In genomic region chr7:139044813-139045794, GRCh38 we compare ENCODE assay signal across 10 cellular contexts. TPM values are rescaled to one million over a fixed set of nuclear protein-coding genes. Genes with fewer than 3 reads are reported as not detected.
A peak's percentile ranks its signal among the peaks of the same experiment; 100 is the strongest.
DNase-seq lines count a peak whose midpoint lies in the region; ATAC-seq lines count a peak whose summit lies in the region.
"Had no signal": no experiment of that assay in that cellular context is flagged by ENCODE, and none has a peak within 500 bp of the region (broad histone marks: within the 10 kb centered on the region; RNA-seq: fewer than 3 reads in every experiment).

No MANE protein-coding gene starts in this region.

- intact Hi-C loops in activated CD4-positive, alpha-beta T cell treated with anti-CD3 and anti-CD28 coated beads for 36 hours (cut with DNase I, micrococcal nuclease) = loop anchor here (1.0 to 10.0 kb wide), 4 partner anchors 9 to 293 kb away; partner anchors contain the start of gene ZC3HAV1L (in 1 of the 2)
- intact Hi-C loops in activated CD4-positive, alpha-beta memory T cell treated with anti-CD3 and anti-CD28 coated beads for 36 hours (cut with micrococcal nuclease) = loop anchor here (1.0 to 5.0 kb wide), 5 partner anchors 9 to 143 kb away; partner anchors contain the start of gene ZC3HAV1L

- no peak overlapping the region for H3K4me3 Mint-ChIP-seq in activated CD4-positive, alpha-beta T cell treated with anti-CD3 and anti-CD28 coated beads for 36 hours
- no peak overlapping the region for H3K4me3 Mint-ChIP-seq in activated CD4-positive, alpha-beta memory T cell treated with anti-CD3 and anti-CD28 coated beads for 36 hours
- peak overlapping the region in 9 of 10 donors; percentile 40 to 73 (median 55) for H3K4me3 Mint-ChIP-seq in naive thymus-derived CD8-positive, alpha-beta T cell

- CTCF ChIA-PET in activated CD4-positive, alpha-beta T cell treated with anti-CD3 and anti-CD28 coated beads for 36 hours (lab: Charles Lee) = interaction anchor here (0.9 to 2.5 kb wide), 6 partner anchors 8 to 30 kb away, joined by 3 to 6 read pairs (median 4); no protein-coding TSS in a partner anchor
- CTCF ChIA-PET in activated CD4-positive, alpha-beta memory T cell treated with anti-CD3 and anti-CD28 coated beads for 36 hours (lab: Charles Lee) = interaction anchor here (0.9 to 2.1 kb wide), 4 partner anchors 28 to 389 kb away, joined by 3 to 10 read pairs (median 4); no protein-coding TSS in a partner anchor

- in situ Hi-C loops in KBM-7 (cut with MboI; ENCODE audit: low pct_unique_long_range_greater_than_20kb, low sequenced_read_pairs) = no loop called here

- no peaks in the 10 kb centered on the region for H3K27me3 Mint-ChIP-seq in activated CD4-positive, alpha-beta T cell treated with anti-CD3 and anti-CD28 coated beads for 36 hours
- no peaks in the 10 kb centered on the region for H3K27me3 Mint-ChIP-seq in activated CD4-positive, alpha-beta memory T cell treated with anti-CD3 and anti-CD28 coated beads for 36 hours
- no peaks in the 10 kb centered on the region for H3K27me3 Mint-ChIP-seq in naive thymus-derived CD8-positive, alpha-beta T cell

- H3K36me3 Mint-ChIP-seq in activated CD4-positive, alpha-beta T cell treated with anti-CD3 and anti-CD28 coated beads for 36 hours (ENCODE audit: low read depth) = peaks cover 65% of the 10 kb centered on the region
- peaks cover 64% of the 10 kb centered on the region for H3K36me3 Mint-ChIP-seq in activated CD4-positive, alpha-beta memory T cell treated with anti-CD3 and anti-CD28 coated beads for 36 hours
- peaks cover 21 to 72% (median 44%) of the 10 kb centered on the region in 3 donors for H3K36me3 Mint-ChIP-seq in naive thymus-derived CD8-positive, alpha-beta T cell

- peaks cover 73% of the 10 kb centered on the region for H3K4me1 Mint-ChIP-seq in activated CD4-positive, alpha-beta T cell treated with anti-CD3 and anti-CD28 coated beads for 36 hours
- H3K4me1 Mint-ChIP-seq in activated CD4-positive, alpha-beta memory T cell treated with anti-CD3 and anti-CD28 coated beads for 36 hours (ENCODE audit: low read depth) = peaks cover 73% of the 10 kb centered on the region
- peaks cover 31 to 66% (median 64%) of the 10 kb centered on the region in 4 donors for H3K4me1 Mint-ChIP-seq in naive thymus-derived CD8-positive, alpha-beta T cell

- POLR2A ChIA-PET in activated CD4-positive, alpha-beta T cell treated with anti-CD3 and anti-CD28 coated beads for 36 hours (lab: Charles Lee) = interaction anchor here (0.6 kb wide), 1 partner anchor 53 kb away, joined by 7 read pairs; no protein-coding TSS in a partner anchor
- POLR2A ChIA-PET in activated CD4-positive, alpha-beta memory T cell treated with anti-CD3 and anti-CD28 coated beads for 36 hours (lab: Charles Lee) = interaction anchor here (0.9 to 1.4 kb wide), 2 partner anchors 10 kb away, joined by 3 to 4 read pairs; partner anchors contain the start of gene ZC3HAV1L
- POLR2A ChIA-PET in naive thymus-derived CD8-positive, alpha-beta T cell (lab: Charles Lee) = interaction anchor here (0.7 to 1.5 kb wide), 2 partner anchors 14 to 153 kb away, joined by 3 to 11 read pairs; no protein-coding TSS in a partner anchor

- no peaks in the 10 kb centered on the region for H3K9me3 Mint-ChIP-seq in activated CD4-positive, alpha-beta T cell treated with anti-CD3 and anti-CD28 coated beads for 36 hours (ENCODE audit: low read depth)
- H3K9me3 Mint-ChIP-seq in activated CD4-positive, alpha-beta memory T cell treated with anti-CD3 and anti-CD28 coated beads for 36 hours = no peaks in the 10 kb centered on the region
- peaks cover 0 to 3% (median 0%) of the 10 kb centered on the region in 9 donors for H3K9me3 Mint-ChIP-seq in naive thymus-derived CD8-positive, alpha-beta T cell

- no peak for ATAC-seq in activated CD4-positive, alpha-beta T cell treated with anti-CD3 and anti-CD28 coated beads for 36 hours
- ATAC-seq in naive thymus-derived CD8-positive, alpha-beta T cell = peak; percentile 29 to 70
- ATAC-seq in GM21529 (IDR thresholded peaks at IDR 0.05; ENCODE audit: unreplicated experiment) = no peak

- peak; percentile 33 for DNase-seq in activated CD4-positive, alpha-beta T cell treated with anti-CD3 and anti-CD28 coated beads for 36 hours
- DNase-seq in activated CD4-positive, alpha-beta T cell treated with anti-CD3 and anti-CD28 coated beads for 4 hours = no peak
- peak; percentile 59 for DNase-seq in KBM-7
- peak; percentile 27 for DNase-seq in activated CD4-positive, alpha-beta memory T cell treated with anti-CD3 and anti-CD28 coated beads for 36 hours
- peak in 3 of 10 donors; percentile 35 to 46 (median 46) for DNase-seq in naive thymus-derived CD8-positive, alpha-beta T cell
- DNase-seq in cerebellar nuclear complex (lab: John Stamatoyannopoulos, UW) = no peak
- no peak for DNase-seq in NCI-H187 (lab: John Stamatoyannopoulos, UW)
- DNase-seq: glutamatergic neuron had no signal

- peak overlapping the region; percentile 76 for H3K27ac Mint-ChIP-seq in activated CD4-positive, alpha-beta T cell treated with anti-CD3 and anti-CD28 coated beads for 36 hours
- H3K27ac Mint-ChIP-seq in activated CD4-positive, alpha-beta memory T cell treated with anti-CD3 and anti-CD28 coated beads for 36 hours = peak overlapping the region; percentile 56
- H3K27ac Mint-ChIP-seq in naive thymus-derived CD8-positive, alpha-beta T cell = peak overlapping the region; percentile 23 to 93 (median 78)

RNA-seq across cellular contexts. Expression of gene ZC3HAV1L, which starts 9.3 kb away (rescaled TPM):
- 10 to 100 TPM; 19.8 to 23.2 TPM for total RNA-seq in activated CD4-positive, alpha-beta T cell treated with anti-CD3 and anti-CD28 coated beads for 36 hours
- 10 to 100 TPM; 11.8 to 14.7 TPM for total RNA-seq in activated CD4-positive, alpha-beta memory T cell treated with anti-CD3 and anti-CD28 coated beads for 36 hours
- total RNA-seq in naive thymus-derived CD8-positive, alpha-beta T cell = under 1 TPM; 0.26 to 0.36 TPM
- polyA plus RNA-seq in naive thymus-derived CD8-positive, alpha-beta T cell = under 1 TPM in 1 of 3 donors, not detected in 2; 0.23 TPM
- total RNA-seq: A172 had no signal

Comparison
In these comparisons a context has a peak if more than half of its experiments do, and no peak if none do; other contexts are left out.
1. DNase-seq: peak in activated CD4-positive, alpha-beta T cell treated with anti-CD3 and anti-CD28 coated beads for 36 hours (single experiment), KBM-7 (single experiment) and activated CD4-positive, alpha-beta memory T cell treated with anti-CD3 and anti-CD28 coated beads for 36 hours (single experiment); none in activated CD4-positive, alpha-beta T cell treated with anti-CD3 and anti-CD28 coated beads for 4 hours (0 of 2), cerebellar nuclear complex (0 of 2) and NCI-H187 (0 of 2).
2. ATAC-seq: peak in naive thymus-derived CD8-positive, alpha-beta T cell (2 of 2); none in activated CD4-positive, alpha-beta T cell treated with anti-CD3 and anti-CD28 coated beads for 36 hours (single experiment) and GM21529 (single experiment).
3. H3K4me3 Mint-ChIP-seq: peak in naive thymus-derived CD8-positive, alpha-beta T cell (9 of 10); none in activated CD4-positive, alpha-beta T cell treated with anti-CD3 and anti-CD28 coated beads for 36 hours (single experiment) and activated CD4-positive, alpha-beta memory T cell treated with anti-CD3 and anti-CD28 coated beads for 36 hours (single experiment).
4. RNA of gene ZC3HAV1L, which starts 9.3 kb away (total RNA-seq): 19.8 to 23.2 TPM in activated CD4-positive, alpha-beta T cell treated with anti-CD3 and anti-CD28 coated beads for 36 hours and 11.8 to 14.7 TPM in activated CD4-positive, alpha-beta memory T cell treated with anti-CD3 and anti-CD28 coated beads for 36 hours; 0.26 to 0.36 TPM in naive thymus-derived CD8-positive, alpha-beta T cell; every median in the first group is over 4 times any median in the second.
5. Peak in every context shown above with its lines, with median percentiles within 50 percentile points of each other: H3K27ac Mint-ChIP-seq.